8 cellular contexts compared by ENCODE assay signal in genomic region chr1:9317591-9318331, GRCh38. TPM values are rescaled to one million over a fixed set of nuclear protein-coding genes. Genes with fewer than 3 reads are reported as not detected.
DNase-seq lines count a peak whose midpoint lies in the region; ATAC-seq and TF ChIP-seq lines count a peak whose summit lies in the region.

No MANE protein-coding gene starts in this region.

- no peak overlapping the region for H3K4me3 ChIP-seq in CD8-positive, alpha-beta memory T cell (ENCODE audit: low read length)

- peaks cover 10 to 24% (median 23%) of the 10 kb centered on the region in 3 donors for H3K4me1 Mint-ChIP-seq in CD8-positive, alpha-beta memory T cell

- no peaks in the 10 kb centered on the region for H3K36me3 Mint-ChIP-seq in CD8-positive, alpha-beta memory T cell

- CTCF ChIA-PET in CD8-positive, alpha-beta memory T cell (lab: Charles Lee), result no interaction called here

- H3K9me3 ChIP-seq in CD8-positive, alpha-beta memory T cell (ENCODE audit: low read length), result no peaks in the 10 kb centered on the region

- POLR2A ChIA-PET in CD8-positive, alpha-beta memory T cell (lab: Charles Lee), result no interaction called here

- no peaks in the 10 kb centered on the region for H3K27me3 ChIP-seq in CD8-positive, alpha-beta memory T cell (ENCODE audit: insufficient read depth, low read length, poor library complexity, severe bottlenecking)

- peak overlapping the region in 2 of 8 donors; percentile 38 to 42 for H3K27ac Mint-ChIP-seq in CD8-positive, alpha-beta memory T cell

- H3K27me3 Mint-ChIP-seq in CD8-positive, alpha-beta memory T cell, result peaks cover 1 to 4% of the 10 kb centered on the region in 2 donors

- peak; percentile 4 for ATAC-seq in omental fat pad (ENCODE audit: low FRiP score)

- TF ChIP-seq CTCF in omental fat pad (IDR thresholded peaks at IDR 0.05), result no peak

- DNase-seq in EL (peak; percentile 55), NCI-H510A (lab: John Stamatoyannopoulos, UW) (peak; percentile 85), dermis microvascular lymphatic vessel endothelial cell (ENCODE audit: low read depth in 2 of 2) (peak; percentile 88 to 94), omental fat pad (ENCODE audit: low spot score) (no peak), NCI-H526 (lab: John Stamatoyannopoulos, UW) (no peak), RKO (ENCODE audit: low spot score) (no peak), GOT3 (lab: John Stamatoyannopoulos, UW) (no peak)
- no peak for DNase-seq in CD8-positive, alpha-beta memory T cell

- H3K36me3 ChIP-seq in CD8-positive, alpha-beta memory T cell (ENCODE audit: insufficient read depth, low read length), result no peaks in the 10 kb centered on the region

- no peaks in the 10 kb centered on the region for H3K9me3 Mint-ChIP-seq in CD8-positive, alpha-beta memory T cell

- no peak overlapping the region for H3K27ac ChIP-seq in CD8-positive, alpha-beta memory T cell (ENCODE audit: low read depth, low read length)

- no peaks in the 10 kb centered on the region for H3K4me1 ChIP-seq in CD8-positive, alpha-beta memory T cell (ENCODE audit: insufficient read depth, low read length)

- no peak overlapping the region for H3K4me3 Mint-ChIP-seq in CD8-positive, alpha-beta memory T cell

RNA-seq across cellular contexts. Expression of gene SPSB1, which starts 25.1 kb away (rescaled TPM):
- total RNA-seq in dermis microvascular lymphatic vessel endothelial cell, result 26.4 and 68.9 TPM in 2 replicates
- total RNA-seq in omental fat pad, result 100 to 1,000 TPM in 1 of 4 donors, 10 to 100 TPM in 3; 33.5 to 111 (median 76.3) TPM
- 1 to 10 TPM in 1 of 2 experiments, under 1 TPM in 1; 0.92 to 1.2 TPM for total RNA-seq in CD8-positive, alpha-beta memory T cell
- polyA plus RNA-seq in CD8-positive, alpha-beta memory T cell, result 2.8 TPM

Comparison
In these comparisons a context has a peak if more than half of its experiments do, and no peak if none do; other contexts are left out.
1. DNase-seq: peak in EL (single experiment), NCI-H510A (single experiment) and dermis microvascular lymphatic vessel endothelial cell (2 of 2); none in omental fat pad (single experiment), NCI-H526 (0 of 2), CD8-positive, alpha-beta memory T cell (0 of 5), RKO (single experiment) and GOT3 (single experiment).
2. RNA of gene SPSB1, which starts 25.1 kb away (total RNA-seq): 33.5 to 111 TPM in omental fat pad and 26.4 to 68.9 TPM in dermis microvascular lymphatic vessel endothelial cell; 0.92 to 1.2 TPM in CD8-positive, alpha-beta memory T cell; every median in the first group is over 10 times any median in the second.